11 cellular contexts compared by ENCODE assay signal in genomic region chrX:40749874-40750273, GRCh38. TPM values are rescaled to one million over a fixed set of nuclear protein-coding genes. Genes with fewer than 3 reads are reported as not detected.
A peak's percentile ranks its signal among the peaks of the same experiment; 100 is the strongest.
DNase-seq lines count a peak whose midpoint lies in the region; ATAC-seq, FAIRE-seq and TF ChIP-seq lines count a peak whose summit lies in the region.
"Had no signal": no experiment of that assay in that cellular context is flagged by ENCODE, and none has a peak within 500 bp of the region (broad histone marks: within the 10 kb centered on the region; RNA-seq: fewer than 3 reads in every experiment).

No MANE protein-coding gene starts in this region.

- H3K27ac Mint-ChIP-seq in activated CD4-positive, alpha-beta T cell treated with anti-CD3 and anti-CD28 coated beads, Interleukin-2, amount 10 ng/mL, durations not matched to agents 24 days and 14 days = peak overlapping the region; percentile 51
- H3K27ac Mint-ChIP-seq in stimulated activated naive B cell treated with anti-CD40 and anti-IgM and Interleukin-4, amounts not matched to agents 10 μg/mL and 1 μg/mL and 100 μg/mL, for 72 hours = peak overlapping the region; percentile 33

- no peak for DNase-seq in activated CD4-positive, alpha-beta T cell treated with anti-CD3 and anti-CD28 coated beads, Interleukin-2, amount 10 ng/mL, durations not matched to agents 24 days and 14 days
- DNase-seq in activated CD4-positive, alpha-beta T cell treated with anti-CD3 and anti-CD28 coated beads, Interleukin-2, amount 50 U/mL, for 1 hour = no peak
- DNase-seq in choroid plexus epithelial cell (ENCODE audit: low read depth) = peak; percentile 8
- peak; percentile 60 for DNase-seq in stimulated activated naive B cell treated with anti-CD40 and anti-IgM and Interleukin-4, amounts not matched to agents 10 μg/mL and 1 μg/mL and 100 μg/mL, for 72 hours
- DNase-seq in foreskin fibroblast = no peak
- DNase-seq in RCC 7860 (ENCODE audit: low spot score) = no peak
- DNase-seq: activated CD8-positive, alpha-beta memory T cell treated with anti-CD3 and anti-CD28 coated beads, Interleukin-2, amount 50 U/mL, for 4 hours had no signal

- H3K4me3 ChIP-seq in choroid plexus epithelial cell (ENCODE audit: low read depth, low read length) (no peak overlapping the region), foreskin fibroblast (ENCODE audit: low read depth in 1 of 2, low read length in 2 of 2) (no peak overlapping the region)
- H3K4me3 ChIP-seq: skin epidermis had no signal

- H3K36me3 Mint-ChIP-seq in activated CD4-positive, alpha-beta T cell treated with anti-CD3 and anti-CD28 coated beads, Interleukin-2, amount 10 ng/mL, durations not matched to agents 24 days and 14 days (ENCODE audit: low read depth) = no peaks in the 10 kb centered on the region
- H3K36me3 Mint-ChIP-seq in stimulated activated naive B cell treated with anti-CD40 and anti-IgM and Interleukin-4, amounts not matched to agents 10 μg/mL and 1 μg/mL and 100 μg/mL, for 72 hours = peaks cover 0 to 19% of the 10 kb centered on the region in 2 donors

- intact Hi-C loops in activated CD4-positive, alpha-beta T cell treated with anti-CD3 and anti-CD28 coated beads, Interleukin-2, amount 10 ng/mL, durations not matched to agents 24 days and 14 days (cut with micrococcal nuclease) = no loop called here

- ATAC-seq in HG03097 (IDR thresholded peaks at IDR 0.05; ENCODE audit: low FRiP score, unreplicated experiment) (peak; percentile 62), HG02840 (IDR thresholded peaks at IDR 0.05; ENCODE audit: low FRiP score, unreplicated experiment) (no peak)
- ATAC-seq in stimulated activated naive B cell treated with anti-CD40 and anti-IgM and Interleukin-4, amounts not matched to agents 10 μg/mL and 1 μg/mL and 100 μg/mL, for 72 hours (replicated peaks) = peak; percentile 95 to 97

- FAIRE-seq in RCC 7860 (lab: Jason Lieb, UNC) = no peak
- FAIRE-seq: islet of Langerhans had no signal

- peaks cover 5% of the 10 kb centered on the region for H3K9me3 Mint-ChIP-seq in activated CD4-positive, alpha-beta T cell treated with anti-CD3 and anti-CD28 coated beads, Interleukin-2, amount 10 ng/mL, durations not matched to agents 24 days and 14 days
- H3K9me3 Mint-ChIP-seq in stimulated activated naive B cell treated with anti-CD40 and anti-IgM and Interleukin-4, amounts not matched to agents 10 μg/mL and 1 μg/mL and 100 μg/mL, for 72 hours = peaks cover 9 to 22% of the 10 kb centered on the region in 2 donors

- peaks cover 14% of the 10 kb centered on the region for H3K4me1 Mint-ChIP-seq in activated CD4-positive, alpha-beta T cell treated with anti-CD3 and anti-CD28 coated beads, Interleukin-2, amount 10 ng/mL, durations not matched to agents 24 days and 14 days
- H3K4me1 Mint-ChIP-seq in stimulated activated naive B cell treated with anti-CD40 and anti-IgM and Interleukin-4, amounts not matched to agents 10 μg/mL and 1 μg/mL and 100 μg/mL, for 72 hours = peaks cover 16 to 23% of the 10 kb centered on the region in 2 donors

- H3K27me3 Mint-ChIP-seq in activated CD4-positive, alpha-beta T cell treated with anti-CD3 and anti-CD28 coated beads, Interleukin-2, amount 10 ng/mL, durations not matched to agents 24 days and 14 days = no peaks in the 10 kb centered on the region
- peaks cover 0 to 23% of the 10 kb centered on the region in 2 donors for H3K27me3 Mint-ChIP-seq in stimulated activated naive B cell treated with anti-CD40 and anti-IgM and Interleukin-4, amounts not matched to agents 10 μg/mL and 1 μg/mL and 100 μg/mL, for 72 hours

- H3K4me3 Mint-ChIP-seq in activated CD4-positive, alpha-beta T cell treated with anti-CD3 and anti-CD28 coated beads, Interleukin-2, amount 10 ng/mL, durations not matched to agents 24 days and 14 days = peak overlapping the region; percentile 51
- peak overlapping the region; percentile 22 to 44 for H3K4me3 Mint-ChIP-seq in stimulated activated naive B cell treated with anti-CD40 and anti-IgM and Interleukin-4, amounts not matched to agents 10 μg/mL and 1 μg/mL and 100 μg/mL, for 72 hours

- TF ChIP-seq CTCF in choroid plexus epithelial cell (conservative IDR thresholded peaks at IDR 0.05; ENCODE audit: low read depth, low read length) = no peak
- TF ChIP-seq CTCF in foreskin fibroblast (IDR thresholded peaks at IDR 0.05; ENCODE audit: low read depth, low read length) = no peak

RNA-seq across cellular contexts. Expression of gene MED14, which starts 14.5 kb away (rescaled TPM):
- 43.6 and 48.2 TPM in 2 replicates for total RNA-seq in activated CD4-positive, alpha-beta T cell treated with anti-CD3 and anti-CD28 coated beads, Interleukin-2, amount 10 ng/mL, durations not matched to agents 24 days and 14 days

Comparison
In these comparisons a context has a peak if more than half of its experiments do, and no peak if none do; other contexts are left out.
1. DNase-seq: peak in choroid plexus epithelial cell (single experiment) and stimulated activated naive B cell treated with anti-CD40 and anti-IgM and Interleukin-4, amounts not matched to agents 10 μg/mL and 1 μg/mL and 100 μg/mL, for 72 hours (single experiment); none in activated CD4-positive, alpha-beta T cell treated with anti-CD3 and anti-CD28 coated beads, Interleukin-2, amount 10 ng/mL, durations not matched to agents 24 days and 14 days (single experiment), activated CD4-positive, alpha-beta T cell treated with anti-CD3 and anti-CD28 coated beads, Interleukin-2, amount 50 U/mL, for 1 hour (single experiment), foreskin fibroblast (0 of 2) and RCC 7860 (single experiment).